Comparison of ENCODE assay signal across 17 cellular contexts in the genomic region with DNA sequence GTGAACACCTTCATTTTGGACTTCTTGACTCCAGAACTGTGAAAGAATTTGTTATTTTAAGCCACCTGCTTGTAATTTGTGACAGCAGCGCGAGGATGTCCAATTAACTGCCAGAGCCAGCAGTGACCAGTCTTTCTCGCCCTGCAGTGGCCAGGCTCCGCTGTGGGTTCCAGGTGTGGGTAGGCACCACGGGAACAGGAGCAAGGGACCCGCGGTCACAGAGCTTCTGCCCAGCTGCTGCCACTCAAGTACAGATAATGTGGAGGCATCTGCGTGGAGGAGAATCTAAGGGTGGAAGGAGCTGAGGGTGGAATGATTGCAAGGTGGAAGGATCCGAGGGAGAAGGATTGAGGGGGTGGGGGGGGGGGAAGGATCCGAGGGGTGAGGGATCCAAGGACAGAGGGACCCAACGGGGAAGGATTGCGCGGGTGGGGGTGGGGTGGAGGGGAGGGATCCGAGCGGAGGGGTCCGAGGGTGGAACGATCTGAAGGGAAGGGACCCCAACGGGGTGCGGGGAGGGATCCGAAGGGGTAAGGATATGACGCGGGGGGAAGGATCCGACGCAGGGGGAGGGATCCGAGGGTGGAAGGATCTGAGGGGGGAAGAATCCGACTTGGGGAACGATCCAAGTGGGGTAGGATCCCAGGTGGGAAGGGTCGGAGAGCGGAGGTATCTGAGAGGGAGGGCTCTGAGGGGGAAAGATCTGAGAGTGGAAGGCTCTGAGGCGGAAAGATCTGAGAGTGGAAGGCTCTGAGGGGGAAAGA. TPM values are rescaled to one million over a fixed set of nuclear protein-coding genes. Genes with fewer than 3 reads are reported as not detected.
DNase-seq lines count a peak whose midpoint lies in the region; ATAC-seq and TF ChIP-seq lines count a peak whose summit lies in the region.
"Had no signal": no experiment of that assay in that cellular context is flagged by ENCODE, and none has a peak within 500 bp of the region (broad histone marks: within the 10 kb centered on the region; RNA-seq: fewer than 3 reads in every experiment).

No MANE protein-coding gene starts in this region.

- H3K36me3 ChIP-seq in heart right ventricle, result no peaks in the 10 kb centered on the region
- no peaks in the 10 kb centered on the region for H3K36me3 ChIP-seq in H7 (replicated peaks; ENCODE audit: control insufficient read depth, insufficient read depth, low read length)
- H3K36me3 ChIP-seq in naive thymus-derived CD4-positive, alpha-beta T cell (ENCODE audit: control insufficient read depth in 2 of 3, insufficient read depth in 3 of 3, low read length in 3 of 3), result no peaks in the 10 kb centered on the region
- H3K36me3 ChIP-seq in stomach, result no peaks in the 10 kb centered on the region
- H3K36me3 ChIP-seq: BLaER1, HAP-1 had no signal

- POLR2A ChIA-PET in naive thymus-derived CD4-positive, alpha-beta T cell (lab: Charles Lee), result no interaction called here

- H3K9me3 Mint-ChIP-seq in naive thymus-derived CD4-positive, alpha-beta T cell, result peaks cover 0 to 8% (median 0%) of the 10 kb centered on the region in 11 donors
- H3K9me3 Mint-ChIP-seq: HFFc6 had no signal

- H3K27me3 ChIP-seq in heart right ventricle, result peaks cover 39 to 82% (median 81%) of the 10 kb centered on the region in 7 donors
- H3K27me3 ChIP-seq in H7 (ENCODE audit: control insufficient read depth, insufficient read depth, low read length), result peaks cover 76% of the 10 kb centered on the region
- H3K27me3 ChIP-seq in naive thymus-derived CD4-positive, alpha-beta T cell (ENCODE audit: control insufficient read depth in 2 of 2, insufficient read depth in 2 of 2, low read length in 2 of 2), result peaks cover 0 to 3% of the 10 kb centered on the region in 2 donors
- H3K27me3 ChIP-seq in stomach, result peaks cover 21 to 87% (median 66%) of the 10 kb centered on the region in 3 donors

- H3K9me3 ChIP-seq in heart right ventricle (no peaks in the 10 kb centered on the region), stomach (no peaks in the 10 kb centered on the region)
- H3K9me3 ChIP-seq in naive thymus-derived CD4-positive, alpha-beta T cell (ENCODE audit: control insufficient read depth in 2 of 3, low read length in 3 of 3), result no peaks in the 10 kb centered on the region
- H3K9me3 ChIP-seq: HAP-1 had no signal

- H3K4me3 ChIP-seq in heart right ventricle (no peak overlapping the region), H7 (ENCODE audit: insufficient read depth, low read depth, low read length) (no peak overlapping the region), stomach (no peak overlapping the region)
- H3K4me3 ChIP-seq in naive thymus-derived CD4-positive, alpha-beta T cell (ENCODE audit: low read length), result no peak overlapping the region
- H3K4me3 ChIP-seq: BLaER1, HAP-1 had no signal

- H3K36me3 Mint-ChIP-seq in naive thymus-derived CD4-positive, alpha-beta T cell, result no peaks in the 10 kb centered on the region

- TF ChIP-seq EP300 in stomach (IDR thresholded peaks at IDR 0.05), result no peak

- H3K27ac ChIP-seq in heart right ventricle, result no peak overlapping the region
- no peak overlapping the region for H3K27ac ChIP-seq in naive thymus-derived CD4-positive, alpha-beta T cell (ENCODE audit: low read depth, low read length)
- no peak overlapping the region for H3K27ac ChIP-seq in stomach
- H3K27ac ChIP-seq: 22Rv1, BLaER1, HL-60 had no signal

- peak; percentile 48 for DNase-seq in Right ventricle myocardium inferior (ENCODE audit: missing footprints)
- DNase-seq in heart right ventricle, result no peak
- DNase-seq in H7, result peak; percentile 43
- no peak for DNase-seq in naive thymus-derived CD4-positive, alpha-beta T cell
- DNase-seq in sciatic nerve (ENCODE audit: low spot score), result peak; percentile 52
- DNase-seq in SW480 (ENCODE audit: low spot score), result no peak
- DNase-seq in stomach, result no peak
- DNase-seq: AML-193, DMS79 treated with DMSO at 0.1 percent for 48 hours, EL, GOT3, HFFc6 had no signal

- H3K27me3 Mint-ChIP-seq in naive thymus-derived CD4-positive, alpha-beta T cell, result peaks cover 6 to 62% (median 8%) of the 10 kb centered on the region in 5 donors

- H3K4me3 Mint-ChIP-seq in naive thymus-derived CD4-positive, alpha-beta T cell, result peak overlapping the region in 1 of 10 donors; percentile 12
- H3K4me3 Mint-ChIP-seq: HFFc6 had no signal

- TF ChIP-seq POLR2A in stomach (IDR thresholded peaks at IDR 0.05), result no peak

- peaks cover 13 to 33% (median 22%) of the 10 kb centered on the region in 9 donors for H3K4me1 ChIP-seq in heart right ventricle
- H3K4me1 ChIP-seq in naive thymus-derived CD4-positive, alpha-beta T cell (ENCODE audit: control insufficient read depth in 2 of 2, insufficient read depth in 2 of 2, low read length in 2 of 2), result peaks cover 13 to 24% of the 10 kb centered on the region in 2 donors
- peaks cover 30 to 34% (median 32%) of the 10 kb centered on the region in 4 donors for H3K4me1 ChIP-seq in stomach

- 79 to 83% methylated on average over 29 to 30 of the region's 30 CpGs for WGBS in heart right ventricle, 2 donors
- 79 to 84% (median 81%) methylated on average over 30 of the region's 30 CpGs for WGBS in stomach, 5 donors

- intact Hi-C loops in Right ventricle myocardium inferior (cut with DNase I) (no loop called here), heart right ventricle (cut with DNase I) (loop anchor here in 3 of 10 donors (5.0 to 10.0 kb wide), 2 partner anchors 192 to 274 kb away; a partner anchor contains a TSS), sciatic nerve (cut with DNase I) (no loop called here), stomach (cut with DNase I; ENCODE audit: low total_unique reads) (no loop called here)
- intact Hi-C loops in naive thymus-derived CD4-positive, alpha-beta T cell (cut with micrococcal nuclease), result no loop called here

- peaks cover 0 to 11% (median 5%) of the 10 kb centered on the region in 7 donors for H3K4me1 Mint-ChIP-seq in naive thymus-derived CD4-positive, alpha-beta T cell

- CTCF ChIA-PET in naive thymus-derived CD4-positive, alpha-beta T cell (lab: Charles Lee), result interaction anchor here (1.0 kb wide), 1 partner anchor 23 kb away, joined by 3 read pairs; no protein-coding TSS in a partner anchor

- ATAC-seq in Right ventricle myocardium inferior (no peak), heart right ventricle (no peak), sciatic nerve (no peak), HG03521 (IDR thresholded peaks at IDR 0.05; ENCODE audit: unreplicated experiment) (no peak)
- no peak for ATAC-seq in naive thymus-derived CD4-positive, alpha-beta T cell

- H3K27ac Mint-ChIP-seq in naive thymus-derived CD4-positive, alpha-beta T cell, result peak overlapping the region in 5 of 9 donors; percentile 14 to 67 (median 55)
- H3K27ac Mint-ChIP-seq: HFFc6 had no signal

- TF ChIP-seq CTCF in heart right ventricle (IDR thresholded peaks at IDR 0.05) (no peak), stomach (IDR thresholded peaks at IDR 0.05) (no peak)

RNA-seq across cellular contexts. Expression of a gene that starts 3.6 kb away (rescaled TPM):
- total RNA-seq in Right ventricle myocardium inferior (not detected), heart right ventricle (under 1 TPM in 1 of 10 donors, not detected in 9; 0.77 TPM), sciatic nerve (0.98 TPM), stomach (1 to 10 TPM in 2 of 5 donors, not detected in 3; 2.0 to 2.6 TPM)
- polyA plus RNA-seq in heart right ventricle (under 1 TPM in 1 of 2 donors, not detected in 1; 0.09 TPM), stomach (under 1 TPM in 2 of 3 donors, not detected in 1; 0.44 to 0.78 TPM)
- 2.2 TPM in 1 of 2 replicates, not detected in the other for total RNA-seq in H7 (2014; rRNA removed; shearing (Covaris generic))
- total RNA-seq in naive thymus-derived CD4-positive, alpha-beta T cell, result 1 to 10 TPM in 4 of 5 experiments, not detected in 1; 1.5 to 5.1 (median 3.4) TPM
- polyA plus RNA-seq in naive thymus-derived CD4-positive, alpha-beta T cell, result under 1 TPM; 0.33 to 0.91 TPM

RNA-seq across cellular contexts. Expression of a gene that starts 14.1 kb away (rescaled TPM):
- not detected for total RNA-seq in Right ventricle myocardium inferior
- not detected for total RNA-seq in heart right ventricle
- polyA plus RNA-seq in heart right ventricle, result not detected
- not detected in 2 replicates for total RNA-seq in H7 (2014; rRNA removed; shearing (Covaris generic))
- total RNA-seq in naive thymus-derived CD4-positive, alpha-beta T cell, result not detected
- not detected for polyA plus RNA-seq in naive thymus-derived CD4-positive, alpha-beta T cell
- 9.9 TPM for total RNA-seq in sciatic nerve
- 10 to 100 TPM in 1 of 5 donors, 1 to 10 TPM in 1, not detected in 3; 4.8 to 13.9 TPM for total RNA-seq in stomach
- polyA plus RNA-seq in stomach, result not detected
- total RNA-seq: HFFc6 had no signal

RNA-seq across cellular contexts. Expression of a gene that starts 24.4 kb away (rescaled TPM):
- 39.4 TPM for total RNA-seq in Right ventricle myocardium inferior
- total RNA-seq in heart right ventricle, result 10 to 100 TPM; 30.6 to 54.6 (median 43.5) TPM
- 100 to 1,000 TPM in 1 of 2 donors, 10 to 100 TPM in 1; 38.7 to 129 TPM for polyA plus RNA-seq in heart right ventricle
- total RNA-seq in H7 (2014; rRNA removed; shearing (Covaris generic)), result 46.9 and 48.7 TPM in 2 replicates
- total RNA-seq in naive thymus-derived CD4-positive, alpha-beta T cell, result 10 to 100 TPM; 29.6 to 49.8 (median 32.8) TPM
- 10 to 100 TPM; 78.9 to 88.1 TPM for polyA plus RNA-seq in naive thymus-derived CD4-positive, alpha-beta T cell
- 27.8 TPM for total RNA-seq in sciatic nerve
- total RNA-seq in stomach, result 10 to 100 TPM; 12.7 to 82.1 (median 27.2) TPM
- 10 to 100 TPM; 55.8 to 63.4 (median 60.0) TPM for polyA plus RNA-seq in stomach

RNA-seq across cellular contexts. Expression of a gene that starts 24.4 kb away (rescaled TPM):
- total RNA-seq in Right ventricle myocardium inferior (44.7 TPM), heart right ventricle (10 to 100 TPM; 31.5 to 48.3 (median 36.9) TPM), sciatic nerve (55.9 TPM), stomach (100 to 1,000 TPM in 1 of 5 donors, 10 to 100 TPM in 4; 18.3 to 117 (median 41.9) TPM)
- polyA plus RNA-seq in heart right ventricle (10 to 100 TPM; 37.5 to 77.6 TPM), stomach (10 to 100 TPM; 40.3 to 89.8 (median 68.7) TPM)
- total RNA-seq in H7 (2014; rRNA removed; shearing (Covaris generic)), result 46.4 and 47.1 TPM in 2 replicates
- total RNA-seq in naive thymus-derived CD4-positive, alpha-beta T cell, result 10 to 100 TPM; 67.7 to 97.0 (median 69.5) TPM
- polyA plus RNA-seq in naive thymus-derived CD4-positive, alpha-beta T cell, result 10 to 100 TPM; 29.6 to 32.6 TPM

RNA-seq across cellular contexts. Expression of a gene that starts 24.7 kb away (rescaled TPM):
- total RNA-seq in Right ventricle myocardium inferior (7.9 TPM), heart right ventricle (10 to 100 TPM in 2 of 10 donors, 1 to 10 TPM in 8; 2.0 to 13.5 (median 5.1) TPM), sciatic nerve (35.2 TPM), stomach (10 to 100 TPM in 1 of 5 donors, 1 to 10 TPM in 2, not detected in 2; 6.4 to 16.2 (median 7.2) TPM)
- polyA plus RNA-seq in heart right ventricle (10 to 100 TPM; 16.5 to 17.0 TPM), stomach (10 to 100 TPM; 19.6 to 38.3 (median 36.7) TPM)
- total RNA-seq in H7 (2014; rRNA removed; shearing (Covaris generic)), result 27.2 and 50.5 TPM in 2 replicates
- total RNA-seq in naive thymus-derived CD4-positive, alpha-beta T cell, result 10 to 100 TPM; 11.2 to 24.6 (median 16.9) TPM
- polyA plus RNA-seq in naive thymus-derived CD4-positive, alpha-beta T cell, result 10 to 100 TPM; 21.9 to 22.9 TPM

Comparison
In these comparisons a context has a peak if more than half of its experiments do, and no peak if none do; other contexts are left out.
1. DNase-seq: peak in Right ventricle myocardium inferior (single experiment), H7 (single experiment) and sciatic nerve (single experiment); none in heart right ventricle (0 of 2), naive thymus-derived CD4-positive, alpha-beta T cell (0 of 9), SW480 (single experiment) and stomach (single experiment).